Comparison of ENCODE assay signal across 12 cellular contexts in the genomic region with DNA sequence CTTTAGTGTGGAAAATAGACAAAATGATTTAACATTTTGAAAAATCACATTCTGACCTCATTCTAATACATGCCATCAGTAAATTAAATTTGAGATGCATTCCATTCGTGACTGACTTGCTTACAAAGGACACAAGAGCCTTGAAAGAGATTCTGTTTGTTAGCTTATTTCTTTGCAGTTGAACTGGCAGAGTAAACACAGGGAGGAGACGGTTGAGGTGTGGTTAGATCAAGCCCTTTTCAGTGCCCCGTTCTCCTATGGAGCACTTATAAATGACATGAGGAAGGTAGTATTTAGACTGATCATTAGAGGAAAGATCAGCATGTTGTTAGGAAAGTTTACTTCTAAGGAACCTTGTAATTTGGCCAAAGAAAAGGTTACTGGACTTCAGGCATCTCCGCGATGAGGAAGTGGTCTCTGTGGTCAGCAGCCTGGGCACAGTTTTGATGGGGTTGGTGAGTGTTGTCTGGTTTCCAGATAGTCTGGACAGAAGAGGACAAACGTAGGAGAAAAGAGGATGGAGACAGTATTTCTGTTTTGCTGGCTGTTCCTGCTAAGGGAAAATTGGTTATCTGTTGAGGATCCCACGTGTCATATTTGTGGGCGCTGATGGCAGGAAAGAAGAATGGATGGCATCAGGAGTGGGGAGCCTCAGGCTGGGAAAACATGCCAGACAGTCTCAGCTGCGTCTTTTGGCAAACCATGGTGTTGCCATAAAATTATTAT.
A peak's percentile ranks its signal among the peaks of the same experiment; 100 is the strongest.
DNase-seq lines count a peak whose midpoint lies in the region; ATAC-seq and TF ChIP-seq lines count a peak whose summit lies in the region.
"Had no signal": no experiment of that assay in that cellular context is flagged by ENCODE, and none has a peak within 500 bp of the region (broad histone marks: within the 10 kb centered on the region; RNA-seq: fewer than 3 reads in every experiment).

No MANE protein-coding gene starts in this region.

- intact Hi-C loops in left lung (cut with DNase I) = no loop called here
- intact Hi-C loops in CD14-positive monocyte (cut with micrococcal nuclease) = no loop called here

- DNase-seq in AG10803 (ENCODE audit: low read depth) = peak; percentile 88
- peak; percentile 20 for DNase-seq in HT1080 (ENCODE audit: low read depth)
- DNase-seq in left lung = no peak
- DNase-seq in activated T-cell treated with anti-CD3 and anti-CD28 coated beads, Interleukin-2, amount 50 U/mL, for 24 hours = no peak
- no peak for DNase-seq in CD14-positive monocyte (ENCODE audit: low spot score)
- DNase-seq: activated naive CD4-positive, alpha-beta T cell treated with Interleukin-2 at 50 U/mL for 16 hours; Caco-2; stimulated activated CD4-positive, alpha-beta T cell treated with anti-CD3 and anti-CD28 coated beads, Interleukin-1b, Interleukin-23, amount 100 ng/mL, for 48 hours had no signal

- no peaks in the 10 kb centered on the region for H3K27me3 Mint-ChIP-seq in activated T-cell treated with anti-CD3 and anti-CD28 coated beads, Interleukin-2, amount 50 U/mL, for 24 hours
- H3K27me3 Mint-ChIP-seq in CD14-positive monocyte (ENCODE audit: low read depth in 3 of 3) = peaks cover 0 to 4% (median 3%) of the 10 kb centered on the region in 3 donors
- H3K27me3 Mint-ChIP-seq: natural killer cell treated with Interleukin-12 subunit alpha and Interleukin-12 subunit beta and Interleukin-15 and Interleukin-18, amount 100 ng/mL, for 72 hours had no signal

- peaks cover 36% of the 10 kb centered on the region for H3K4me1 Mint-ChIP-seq in activated T-cell treated with anti-CD3 and anti-CD28 coated beads, Interleukin-2, amount 50 U/mL, for 24 hours (ENCODE audit: low read depth)
- H3K4me1 Mint-ChIP-seq in CD14-positive monocyte = peaks cover 10% of the 10 kb centered on the region

- H3K9me3 ChIP-seq in left lung = no peaks in the 10 kb centered on the region
- H3K9me3 ChIP-seq: Caco-2 had no signal

- H3K36me3 ChIP-seq in left lung = no peaks in the 10 kb centered on the region

- H3K4me3 Mint-ChIP-seq in activated T-cell treated with anti-CD3 and anti-CD28 coated beads, Interleukin-2, amount 50 U/mL, for 24 hours = no peak overlapping the region
- no peak overlapping the region for H3K4me3 Mint-ChIP-seq in CD14-positive monocyte
- H3K4me3 Mint-ChIP-seq: natural killer cell treated with Interleukin-12 subunit alpha and Interleukin-12 subunit beta and Interleukin-15 and Interleukin-18, amount 100 ng/mL, for 72 hours had no signal

- peak; percentile 30 for ATAC-seq in left lung
- no peak for ATAC-seq in HG03095 (IDR thresholded peaks at IDR 0.05; ENCODE audit: unreplicated experiment)
- ATAC-seq in GM19395 (IDR thresholded peaks at IDR 0.05; ENCODE audit: unreplicated experiment) = no peak
- ATAC-seq: natural killer cell treated with Interleukin-12 subunit alpha and Interleukin-12 subunit beta and Interleukin-15 and Interleukin-18, amount 100 ng/mL, for 72 hours had no signal

- H3K27ac Mint-ChIP-seq in activated T-cell treated with anti-CD3 and anti-CD28 coated beads, Interleukin-2, amount 50 U/mL, for 24 hours = no peak overlapping the region
- H3K27ac Mint-ChIP-seq in CD14-positive monocyte = peak overlapping the region in 1 of 7 donors; percentile 42

- H3K27ac ChIP-seq in VCaP (peak overlapping the region; percentile 14; the same call in 1 of the 2 replicates), left lung (no peak overlapping the region)

- H3K4me3 ChIP-seq in AG10803 (ENCODE audit: low read length) (no peak overlapping the region), left lung (no peak overlapping the region)

- H3K36me3 Mint-ChIP-seq in activated T-cell treated with anti-CD3 and anti-CD28 coated beads, Interleukin-2, amount 50 U/mL, for 24 hours (ENCODE audit: low read depth) = no peaks in the 10 kb centered on the region
- no peaks in the 10 kb centered on the region for H3K36me3 Mint-ChIP-seq in CD14-positive monocyte
- H3K36me3 Mint-ChIP-seq: natural killer cell treated with Interleukin-12 subunit alpha and Interleukin-12 subunit beta and Interleukin-15 and Interleukin-18, amount 100 ng/mL, for 72 hours had no signal

- H3K9me3 Mint-ChIP-seq in activated T-cell treated with anti-CD3 and anti-CD28 coated beads, Interleukin-2, amount 50 U/mL, for 24 hours = peaks cover 3% of the 10 kb centered on the region
- H3K9me3 Mint-ChIP-seq in CD14-positive monocyte = peaks cover 0 to 4% (median under 1%) of the 10 kb centered on the region in 7 donors

- TF ChIP-seq CTCF in AG10803 (conservative IDR thresholded peaks at IDR 0.05; ENCODE audit: low read length) = no peak
- no peak for TF ChIP-seq CTCF in VCaP (conservative IDR thresholded peaks at IDR 0.05)
- no peak for TF ChIP-seq CTCF in left lung (IDR thresholded peaks at IDR 0.05)
- no peak for TF ChIP-seq CTCF in CD14-positive monocyte (IDR thresholded peaks at IDR 0.05)

- peaks cover 0 to 3% of the 10 kb centered on the region in 2 donors for H3K4me1 ChIP-seq in left lung

- no peaks in the 10 kb centered on the region for H3K27me3 ChIP-seq in left lung

Comparison
In these comparisons a context has a peak if more than half of its experiments do, and no peak if none do; other contexts are left out.
1. DNase-seq: peak in AG10803 (single experiment) and HT1080 (single experiment); none in left lung (0 of 2), activated T-cell treated with anti-CD3 and anti-CD28 coated beads, Interleukin-2, amount 50 U/mL, for 24 hours (single experiment) and CD14-positive monocyte (single experiment).